Comparison of ENCODE assay signal across 1 cellular context in the genomic region with DNA sequence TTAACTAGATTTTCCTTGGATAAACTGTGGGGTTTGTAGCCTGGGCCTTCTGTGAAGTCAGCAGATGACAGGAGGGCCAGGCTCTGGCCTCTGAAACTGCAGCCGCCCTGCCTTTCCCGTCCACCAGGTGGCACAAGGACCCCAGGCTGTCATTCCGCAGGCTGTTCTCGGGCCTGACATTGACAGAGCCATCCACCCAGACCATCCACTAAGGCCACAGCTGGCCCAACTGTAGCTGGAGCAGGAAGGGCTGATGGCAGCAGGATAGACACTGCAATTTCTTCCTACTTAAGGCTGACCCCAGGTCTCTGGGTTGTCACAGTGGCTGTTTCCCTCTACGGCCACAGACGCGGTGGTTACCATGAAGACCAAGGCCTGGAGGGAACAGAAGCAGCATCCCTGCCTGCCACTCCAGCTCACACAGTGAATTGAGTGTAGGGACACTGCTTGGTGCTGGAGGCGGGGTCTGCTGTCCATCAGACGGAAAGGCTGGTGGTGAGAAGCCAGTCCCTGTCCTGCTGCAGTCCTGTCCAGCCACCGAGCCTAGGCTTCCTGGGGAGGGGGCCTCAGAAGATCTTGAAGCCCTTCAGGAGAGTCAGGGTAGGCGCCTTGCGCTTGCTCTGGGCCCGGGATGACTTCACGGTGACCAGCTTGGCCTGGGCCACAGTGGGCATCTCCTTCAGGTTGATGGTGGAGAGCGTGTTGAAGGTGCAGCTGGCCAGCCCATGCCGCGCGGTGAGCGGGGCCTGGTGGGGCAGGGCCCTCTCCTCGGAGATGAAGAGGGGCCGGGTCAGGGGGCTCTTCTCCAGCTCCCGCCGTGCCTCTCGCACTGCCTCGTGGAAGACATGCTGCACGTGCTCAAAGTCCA.
A peak's percentile ranks its signal among the peaks of the same experiment; 100 is the strongest.
TF ChIP-seq lines count a peak whose summit lies in the region.

No MANE protein-coding gene starts in this region.

TF ChIP-seq in HepG2, 621 proteins besides CTCF, POLR2A, EP300 and RAD21 (continued from another document and continues in another):
- TF ChIP-seq, protein P1, sequence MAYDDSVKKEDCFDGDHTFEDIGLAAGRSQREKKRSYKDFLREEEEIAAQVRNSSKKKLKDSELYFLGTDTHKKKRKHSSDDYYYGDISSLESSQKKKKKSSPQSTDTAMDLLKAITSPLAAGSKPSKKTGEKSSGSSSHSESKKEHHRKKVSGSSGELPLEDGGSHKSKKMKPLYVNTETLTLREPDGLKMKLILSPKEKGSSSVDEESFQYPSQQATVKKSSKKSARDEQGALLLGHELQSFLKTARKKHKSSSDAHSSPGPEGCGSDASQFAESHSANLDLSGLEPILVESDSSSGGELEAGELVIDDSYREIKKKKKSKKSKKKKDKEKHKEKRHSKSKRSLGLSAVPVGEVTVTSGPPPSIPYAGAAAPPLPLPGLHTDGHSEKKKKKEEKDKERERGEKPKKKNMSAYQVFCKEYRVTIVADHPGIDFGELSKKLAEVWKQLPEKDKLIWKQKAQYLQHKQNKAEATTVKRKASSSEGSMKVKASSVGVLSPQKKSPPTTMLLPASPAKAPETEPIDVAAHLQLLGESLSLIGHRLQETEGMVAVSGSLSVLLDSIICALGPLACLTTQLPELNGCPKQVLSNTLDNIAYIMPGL (CRISPR knock-in tag; IDR thresholded peaks at IDR 0.05; ENCODE audit: borderline replicate concordance in 1 of 2, low read depth in 1 of 2) = peak; percentile 49 to 69; a peak in 3 of 4 replicates
- no peak for TF ChIP-seq TP53 (CRISPR knock-in tag; conservative IDR thresholded peaks at IDR 0.05)
- no peak for TF ChIP-seq ARHGAP35 (CRISPR knock-in tag; IDR thresholded peaks at IDR 0.05; ENCODE audit: borderline replicate concordance)
- no peak for TF ChIP-seq TCF7 (IDR thresholded peaks at IDR 0.05; ENCODE audit: low read depth)
- TF ChIP-seq NR2F2 (IDR thresholded peaks at IDR 0.05; ENCODE audit: borderline replicate concordance, low read depth) = no peak; the same call in 1 of the 2 replicates
- no peak for TF ChIP-seq SRSF9 (IDR thresholded peaks at IDR 0.05; ENCODE audit: borderline replicate concordance, insufficient read depth, low read depth, low read length, poor library complexity, severe bottlenecking)
- no peak for TF ChIP-seq ZIK1 (CRISPR knock-in tag; IDR thresholded peaks at IDR 0.05; ENCODE audit: borderline replicate concordance, low read depth)
- no peak for TF ChIP-seq KAT8 (CRISPR knock-in tag; IDR thresholded peaks at IDR 0.05)
- no peak for TF ChIP-seq ZNF577 (CRISPR knock-in tag; IDR thresholded peaks at IDR 0.05; ENCODE audit: borderline replicate concordance, low read depth)
- no peak for TF ChIP-seq STAT5B (CRISPR knock-in tag; IDR thresholded peaks at IDR 0.05)
- peak; percentile 56; the same call in 1 of the 2 replicates for TF ChIP-seq KLF6 (CRISPR knock-in tag; IDR thresholded peaks at IDR 0.05)
- TF ChIP-seq TBP (CRISPR knock-in tag; IDR thresholded peaks at IDR 0.05) = no peak
- TF ChIP-seq MED1 (CRISPR knock-in tag; IDR thresholded peaks at IDR 0.05) = 0 out of 2 replicates have a peak, but pooled peaks have one; percentile 43
- TF ChIP-seq, protein P2, sequence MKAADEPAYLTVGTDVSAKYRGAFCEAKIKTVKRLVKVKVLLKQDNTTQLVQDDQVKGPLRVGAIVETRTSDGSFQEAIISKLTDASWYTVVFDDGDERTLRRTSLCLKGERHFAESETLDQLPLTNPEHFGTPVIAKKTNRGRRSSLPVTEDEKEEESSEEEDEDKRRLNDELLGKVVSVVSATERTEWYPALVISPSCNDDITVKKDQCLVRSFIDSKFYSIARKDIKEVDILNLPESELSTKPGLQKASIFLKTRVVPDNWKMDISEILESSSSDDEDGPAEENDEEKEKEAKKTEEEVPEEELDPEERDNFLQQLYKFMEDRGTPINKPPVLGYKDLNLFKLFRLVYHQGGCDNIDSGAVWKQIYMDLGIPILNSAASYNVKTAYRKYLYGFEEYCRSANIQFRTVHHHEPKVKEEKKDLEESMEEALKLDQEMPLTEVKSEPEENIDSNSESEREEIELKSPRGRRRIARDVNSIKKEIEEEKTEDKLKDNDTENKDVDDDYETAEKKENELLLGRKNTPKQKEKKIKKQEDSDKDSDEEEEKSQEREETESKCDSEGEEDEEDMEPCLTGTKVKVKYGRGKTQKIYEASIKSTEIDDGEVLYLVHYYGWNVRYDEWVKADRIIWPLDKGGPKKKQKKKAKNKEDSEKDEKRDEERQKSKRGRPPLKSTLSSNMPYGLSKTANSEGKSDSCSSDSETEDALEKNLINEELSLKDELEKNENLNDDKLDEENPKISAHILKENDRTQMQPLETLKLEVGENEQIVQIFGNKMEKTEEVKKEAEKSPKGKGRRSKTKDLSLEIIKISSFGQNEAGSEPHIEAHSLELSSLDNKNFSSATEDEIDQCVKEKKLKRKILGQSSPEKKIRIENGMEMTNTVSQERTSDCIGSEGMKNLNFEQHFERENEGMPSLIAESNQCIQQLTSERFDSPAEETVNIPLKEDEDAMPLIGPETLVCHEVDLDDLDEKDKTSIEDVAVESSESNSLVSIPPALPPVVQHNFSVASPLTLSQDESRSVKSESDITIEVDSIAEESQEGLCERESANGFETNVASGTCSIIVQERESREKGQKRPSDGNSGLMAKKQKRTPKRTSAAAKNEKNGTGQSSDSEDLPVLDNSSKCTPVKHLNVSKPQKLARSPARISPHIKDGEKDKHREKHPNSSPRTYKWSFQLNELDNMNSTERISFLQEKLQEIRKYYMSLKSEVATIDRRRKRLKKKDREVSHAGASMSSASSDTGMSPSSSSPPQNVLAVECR (CRISPR knock-in tag; IDR thresholded peaks at IDR 0.05; ENCODE audit: borderline replicate concordance) = peak; percentile 67
- no peak for TF ChIP-seq NR3C1 (CRISPR knock-in tag; IDR thresholded peaks at IDR 0.05)
- TF ChIP-seq ELF3 (CRISPR knock-in tag; IDR thresholded peaks at IDR 0.05) = peak; percentile 63
- TF ChIP-seq CBX5 (CRISPR knock-in tag; IDR thresholded peaks at IDR 0.05; ENCODE audit: borderline replicate concordance) = 0 out of 2 replicates have a peak, but pooled peaks have one; percentile 33
- peak; percentile 46; the same call in 1 of the 2 replicates for TF ChIP-seq MIXL1 (CRISPR knock-in tag; IDR thresholded peaks at IDR 0.05)
- no peak for TF ChIP-seq JUNB (CRISPR knock-in tag; IDR thresholded peaks at IDR 0.05; ENCODE audit: borderline replicate concordance)
- 0 out of 2 replicates have a peak, but pooled peaks have one; percentile 48 for TF ChIP-seq ZNF34 (CRISPR knock-in tag; IDR thresholded peaks at IDR 0.05; ENCODE audit: borderline replicate concordance)
- TF ChIP-seq ZNF737 (CRISPR knock-in tag; IDR thresholded peaks at IDR 0.05; ENCODE audit: borderline replicate concordance) = no peak
- TF ChIP-seq NR2F6 (IDR thresholded peaks at IDR 0.05) = no peak
- peak; percentile 46; the same call in 1 of the 2 replicates for TF ChIP-seq NR2F6 (CRISPR knock-in tag; IDR thresholded peaks at IDR 0.05)
- TF ChIP-seq, protein P3, sequence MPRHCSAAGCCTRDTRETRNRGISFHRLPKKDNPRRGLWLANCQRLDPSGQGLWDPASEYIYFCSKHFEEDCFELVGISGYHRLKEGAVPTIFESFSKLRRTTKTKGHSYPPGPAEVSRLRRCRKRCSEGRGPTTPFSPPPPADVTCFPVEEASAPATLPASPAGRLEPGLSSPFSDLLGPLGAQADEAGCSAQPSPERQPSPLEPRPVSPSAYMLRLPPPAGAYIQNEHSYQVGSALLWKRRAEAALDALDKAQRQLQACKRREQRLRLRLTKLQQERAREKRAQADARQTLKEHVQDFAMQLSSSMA (CRISPR knock-in tag; IDR thresholded peaks at IDR 0.05) = no peak
- TF ChIP-seq, protein P4, sequence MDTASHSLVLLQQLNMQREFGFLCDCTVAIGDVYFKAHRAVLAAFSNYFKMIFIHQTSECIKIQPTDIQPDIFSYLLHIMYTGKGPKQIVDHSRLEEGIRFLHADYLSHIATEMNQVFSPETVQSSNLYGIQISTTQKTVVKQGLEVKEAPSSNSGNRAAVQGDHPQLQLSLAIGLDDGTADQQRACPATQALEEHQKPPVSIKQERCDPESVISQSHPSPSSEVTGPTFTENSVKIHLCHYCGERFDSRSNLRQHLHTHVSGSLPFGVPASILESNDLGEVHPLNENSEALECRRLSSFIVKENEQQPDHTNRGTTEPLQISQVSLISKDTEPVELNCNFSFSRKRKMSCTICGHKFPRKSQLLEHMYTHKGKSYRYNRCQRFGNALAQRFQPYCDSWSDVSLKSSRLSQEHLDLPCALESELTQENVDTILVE (CRISPR knock-in tag; IDR thresholded peaks at IDR 0.05) = 0 out of 2 replicates have a peak, but pooled peaks have one; percentile 40
- TF ChIP-seq CCDC6 (CRISPR knock-in tag; IDR thresholded peaks at IDR 0.05) = 0 out of 2 replicates have a peak, but pooled peaks have one; percentile 54
- no peak for TF ChIP-seq ZMYM3 (CRISPR knock-in tag; IDR thresholded peaks at IDR 0.05)
- no peak for TF ChIP-seq ASH2L (IDR thresholded peaks at IDR 0.05; ENCODE audit: insufficient read length, low read depth, low read length)
- TF ChIP-seq, protein P5, sequence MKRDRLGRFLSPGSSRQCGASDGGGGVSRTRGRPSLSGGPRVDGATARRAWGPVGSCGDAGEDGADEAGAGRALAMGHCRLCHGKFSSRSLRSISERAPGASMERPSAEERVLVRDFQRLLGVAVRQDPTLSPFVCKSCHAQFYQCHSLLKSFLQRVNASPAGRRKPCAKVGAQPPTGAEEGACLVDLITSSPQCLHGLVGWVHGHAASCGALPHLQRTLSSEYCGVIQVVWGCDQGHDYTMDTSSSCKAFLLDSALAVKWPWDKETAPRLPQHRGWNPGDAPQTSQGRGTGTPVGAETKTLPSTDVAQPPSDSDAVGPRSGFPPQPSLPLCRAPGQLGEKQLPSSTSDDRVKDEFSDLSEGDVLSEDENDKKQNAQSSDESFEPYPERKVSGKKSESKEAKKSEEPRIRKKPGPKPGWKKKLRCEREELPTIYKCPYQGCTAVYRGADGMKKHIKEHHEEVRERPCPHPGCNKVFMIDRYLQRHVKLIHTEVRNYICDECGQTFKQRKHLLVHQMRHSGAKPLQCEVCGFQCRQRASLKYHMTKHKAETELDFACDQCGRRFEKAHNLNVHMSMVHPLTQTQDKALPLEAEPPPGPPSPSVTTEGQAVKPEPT (CRISPR knock-in tag; IDR thresholded peaks at IDR 0.05; ENCODE audit: low read depth) = no peak
- TF ChIP-seq NFRKB (IDR thresholded peaks at IDR 0.05) = no peak
- TF ChIP-seq ZNF124 (CRISPR knock-in tag; IDR thresholded peaks at IDR 0.05) = 0 out of 2 replicates have a peak, but pooled peaks have one; percentile 71
- TF ChIP-seq, protein P6, sequence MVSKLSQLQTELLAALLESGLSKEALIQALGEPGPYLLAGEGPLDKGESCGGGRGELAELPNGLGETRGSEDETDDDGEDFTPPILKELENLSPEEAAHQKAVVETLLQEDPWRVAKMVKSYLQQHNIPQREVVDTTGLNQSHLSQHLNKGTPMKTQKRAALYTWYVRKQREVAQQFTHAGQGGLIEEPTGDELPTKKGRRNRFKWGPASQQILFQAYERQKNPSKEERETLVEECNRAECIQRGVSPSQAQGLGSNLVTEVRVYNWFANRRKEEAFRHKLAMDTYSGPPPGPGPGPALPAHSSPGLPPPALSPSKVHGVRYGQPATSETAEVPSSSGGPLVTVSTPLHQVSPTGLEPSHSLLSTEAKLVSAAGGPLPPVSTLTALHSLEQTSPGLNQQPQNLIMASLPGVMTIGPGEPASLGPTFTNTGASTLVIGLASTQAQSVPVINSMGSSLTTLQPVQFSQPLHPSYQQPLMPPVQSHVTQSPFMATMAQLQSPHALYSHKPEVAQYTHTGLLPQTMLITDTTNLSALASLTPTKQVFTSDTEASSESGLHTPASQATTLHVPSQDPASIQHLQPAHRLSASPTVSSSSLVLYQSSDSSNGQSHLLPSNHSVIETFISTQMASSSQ (IDR thresholded peaks at IDR 0.05; ENCODE audit: low read depth) = no peak
- TF ChIP-seq, protein P6 (CRISPR knock-in tag; IDR thresholded peaks at IDR 0.05; ENCODE audit: borderline replicate concordance) = peak; percentile 27; the same call in 1 of the 2 replicates
- TF ChIP-seq ZBTB1 (CRISPR knock-in tag; IDR thresholded peaks at IDR 0.05; ENCODE audit: borderline replicate concordance) = no peak
- no peak for TF ChIP-seq ZNF816 (CRISPR knock-in tag; IDR thresholded peaks at IDR 0.05; ENCODE audit: borderline replicate concordance)
- TF ChIP-seq ZMYM2 (CRISPR knock-in tag; IDR thresholded peaks at IDR 0.05) = no peak
- TF ChIP-seq, protein P7, sequence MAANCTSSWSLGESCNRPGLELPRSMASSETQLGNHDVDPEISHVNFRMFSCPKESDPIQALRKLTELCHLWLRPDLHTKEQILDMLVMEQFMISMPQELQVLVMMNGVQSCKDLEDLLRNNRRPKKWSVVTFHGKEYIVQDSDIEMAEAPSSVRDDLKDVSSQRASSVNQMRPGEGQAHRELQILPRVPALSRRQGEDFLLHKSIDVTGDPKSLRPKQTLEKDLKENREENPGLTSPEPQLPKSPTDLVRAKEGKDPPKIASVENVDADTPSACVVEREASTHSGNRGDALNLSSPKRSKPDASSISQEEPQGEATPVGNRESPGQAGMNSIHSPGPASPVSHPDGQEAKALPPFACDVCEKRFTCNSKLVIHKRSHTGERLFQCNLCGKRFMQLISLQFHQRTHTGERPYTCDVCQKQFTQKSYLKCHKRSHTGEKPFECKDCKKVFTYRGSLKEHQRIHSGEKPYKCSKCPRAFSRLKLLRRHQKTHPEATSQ (CRISPR knock-in tag; IDR thresholded peaks at IDR 0.05; ENCODE audit: borderline replicate concordance) = no peak
- no peak; the same call in 1 of the 2 replicates for TF ChIP-seq ZNF678 (CRISPR knock-in tag; IDR thresholded peaks at IDR 0.05)
- TF ChIP-seq MAF1 (CRISPR knock-in tag; IDR thresholded peaks at IDR 0.05; ENCODE audit: borderline replicate concordance) = no peak
- TF ChIP-seq, protein P8, sequence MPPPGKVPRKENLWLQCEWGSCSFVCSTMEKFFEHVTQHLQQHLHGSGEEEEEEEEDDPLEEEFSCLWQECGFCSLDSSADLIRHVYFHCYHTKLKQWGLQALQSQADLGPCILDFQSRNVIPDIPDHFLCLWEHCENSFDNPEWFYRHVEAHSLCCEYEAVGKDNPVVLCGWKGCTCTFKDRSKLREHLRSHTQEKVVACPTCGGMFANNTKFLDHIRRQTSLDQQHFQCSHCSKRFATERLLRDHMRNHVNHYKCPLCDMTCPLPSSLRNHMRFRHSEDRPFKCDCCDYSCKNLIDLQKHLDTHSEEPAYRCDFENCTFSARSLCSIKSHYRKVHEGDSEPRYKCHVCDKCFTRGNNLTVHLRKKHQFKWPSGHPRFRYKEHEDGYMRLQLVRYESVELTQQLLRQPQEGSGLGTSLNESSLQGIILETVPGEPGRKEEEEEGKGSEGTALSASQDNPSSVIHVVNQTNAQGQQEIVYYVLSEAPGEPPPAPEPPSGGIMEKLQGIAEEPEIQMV (CRISPR knock-in tag; IDR thresholded peaks at IDR 0.05; ENCODE audit: low read depth) = no peak
- TF ChIP-seq SOX5 (CRISPR knock-in tag; IDR thresholded peaks at IDR 0.05; ENCODE audit: borderline replicate concordance) = peak; percentile 51; the same call in 1 of the 2 replicates
